ENCODE assay signal across 8 cellular contexts in the genomic region with DNA sequence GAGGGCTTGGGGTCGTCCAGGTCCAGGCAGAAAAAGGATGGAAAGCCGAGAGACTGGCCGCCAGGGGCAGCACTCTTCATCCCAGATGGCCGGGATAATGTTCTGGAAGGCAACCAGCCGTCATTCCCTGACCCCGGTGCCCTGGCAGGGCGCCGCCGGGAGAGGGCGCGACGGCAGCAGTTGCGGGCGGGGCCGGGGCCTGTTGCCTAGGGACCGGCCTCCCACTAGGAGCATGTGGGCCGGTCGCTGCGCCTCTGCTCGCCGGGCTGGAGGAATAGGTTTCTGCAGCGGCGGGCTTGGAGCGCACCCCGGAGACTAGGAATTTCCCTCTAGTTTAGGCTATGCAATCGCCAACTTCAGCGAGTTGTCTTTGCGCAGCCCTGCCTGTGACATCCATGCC. TPM values are rescaled to one million over a fixed set of nuclear protein-coding genes. Genes with fewer than 3 reads are reported as not detected.
DNase-seq lines count a peak whose midpoint lies in the region; ATAC-seq and TF ChIP-seq lines count a peak whose summit lies in the region.

No MANE protein-coding gene starts in this region.

- H3K9me3 ChIP-seq in RWPE2 (ENCODE audit: severe bottlenecking) (no peaks in the 10 kb centered on the region), cardiac muscle cell (ENCODE audit: low read depth) (no peaks in the 10 kb centered on the region)

- DNase-seq in Daoy (ENCODE audit: low read depth) (peak; percentile 92), RWPE2 (ENCODE audit: low spot score) (no peak), cardiac muscle cell (ENCODE audit: low read depth in 1 of 2, low spot score in 1 of 2) (peak; percentile 82 to 92), posterior vena cava (ENCODE audit: low spot score) (peak; percentile 92), SKM-1 treated with dmso at 0.1 percent for 144 hours (lab: John Stamatoyannopoulos, UW; ENCODE audit: unreplicated experiment) (no peak), NCI-H1105 treated with DMSO at 0.1 percent for 48 hours (lab: John Stamatoyannopoulos, UW) (no peak)

- H3K4me3 ChIP-seq in RWPE2 (ENCODE audit: severe bottlenecking), result no peak overlapping the region
- no peak overlapping the region for H3K4me3 ChIP-seq in cardiac muscle cell

- intact Hi-C loops in posterior vena cava (cut with DNase I), result no loop called here

- H3K27ac ChIP-seq in RWPE2 (ENCODE audit: poor library complexity, severe bottlenecking) (no peak overlapping the region), cardiac muscle cell (no peak overlapping the region)

- H3K4me1 ChIP-seq in RWPE2 (ENCODE audit: insufficient read depth, poor library complexity, severe bottlenecking) (no peaks in the 10 kb centered on the region), cardiac muscle cell (ENCODE audit: low read depth) (peaks cover 12% of the 10 kb centered on the region)

- H3K36me3 ChIP-seq in RWPE2 (ENCODE audit: low read depth) (no peaks in the 10 kb centered on the region), cardiac muscle cell (no peaks in the 10 kb centered on the region)

- TF ChIP-seq CTCF in RWPE2 (IDR thresholded peaks at IDR 0.05; ENCODE audit: poor library complexity, severe bottlenecking), result peak; percentile 41
- TF ChIP-seq CTCF in cardiac muscle cell (IDR thresholded peaks at IDR 0.05; ENCODE audit: low read depth, low read length), result peak; percentile 89

- peak; percentile 41; the same call in 2 of the 3 replicates for ATAC-seq in RWPE2 (ENCODE audit: low read depth)
- ATAC-seq in GM18909 (IDR thresholded peaks at IDR 0.05; ENCODE audit: poor library complexity, unreplicated experiment), result no peak
- ATAC-seq in HG03457 (IDR thresholded peaks at IDR 0.05; ENCODE audit: unreplicated experiment), result no peak

- H3K27me3 ChIP-seq in RWPE2 (ENCODE audit: insufficient read depth, poor library complexity, severe bottlenecking), result no peaks in the 10 kb centered on the region
- H3K27me3 ChIP-seq in cardiac muscle cell, result no peaks in the 10 kb centered on the region

RNA-seq across cellular contexts. Expression of gene DMRTB1, which starts 11.0 kb away (rescaled TPM):
- total RNA-seq in Daoy (2014; rRNA removed; shearing (Covaris generic)), result not detected in 2 replicates
- total RNA-seq in cardiac muscle cell (not detected in 2 replicates), posterior vena cava (not detected)
- not detected in 2 replicates for polyA plus RNA-seq in cardiac muscle cell

Comparison
In these comparisons a context has a peak if more than half of its experiments do, and no peak if none do; other contexts are left out.
1. DNase-seq: peak in Daoy (single experiment), cardiac muscle cell (2 of 2) and posterior vena cava (single experiment); none in RWPE2 (single experiment), SKM-1 treated with dmso at 0.1 percent for 144 hours (single experiment) and NCI-H1105 treated with DMSO at 0.1 percent for 48 hours (single experiment).